Comparison of ENCODE assay signal across 15 cellular contexts in genomic region chr2:171247741-171248140, GRCh38.
DNase-seq lines count a peak whose midpoint lies in the region; ATAC-seq, FAIRE-seq and TF ChIP-seq lines count a peak whose summit lies in the region.
"Had no signal": no experiment of that assay in that cellular context is flagged by ENCODE, and none has a peak within 500 bp of the region (broad histone marks: within the 10 kb centered on the region; RNA-seq: fewer than 3 reads in every experiment).

No MANE protein-coding gene starts in this region.

- POLR2A ChIA-PET in K562 (lab: Yijun Ruan, JAX), result interaction anchor here (0.7 to 1.8 kb wide), 2 partner anchors 9 to 12 kb away, joined by 3 to 5 read pairs; no protein-coding TSS in a partner anchor

- H3K4me1 ChIP-seq in K562 (replicated peaks in 1 of 2; ENCODE audit: control insufficient read depth in 2 of 2, insufficient read depth in 2 of 2, low read length in 2 of 2), result peaks cover 0 to 21% of the 10 kb centered on the region in 2 experiments; a peak in 4 of 5 replicates
- H3K4me1 ChIP-seq: suprapubic skin had no signal

- H3K36me3 Mint-ChIP-seq in T-helper 2 cell treated with Interferon-gamma antibody and Interleukin-4, amounts not matched to agents 5 μg/mL and 100 μg/mL, for 36 hours (ENCODE audit: low read depth), result peaks cover 30% of the 10 kb centered on the region

- H3K9me3 Mint-ChIP-seq in T-helper 2 cell treated with Interferon-gamma antibody and Interleukin-4, amounts not matched to agents 5 μg/mL and 100 μg/mL, for 36 hours, result peaks cover 28% of the 10 kb centered on the region

- intact Hi-C loops in K562 (cut with micrococcal nuclease), result no loop called here

- in situ Hi-C loops in K562 (cut with MboI), result no loop called here
- in situ Hi-C loops in GM13977 (cut with MboI; ENCODE audit: low pct_unique_long_range_greater_than_20kb, low sequenced_read_pairs, unreplicated experiment), result no loop called here

- TF ChIP-seq RAD21 in K562 (CRISPR knock-in tag; conservative IDR thresholded peaks at IDR 0.05 in 1 of 2, IDR thresholded peaks at IDR 0.05 in 1 of 2), result no peak

- H2AFZ ChIP-seq in K562 (ENCODE audit: low read depth, low read length), result no peak overlapping the region

- H4K20me1 ChIP-seq in K562 (replicated peaks; ENCODE audit: control insufficient read depth, insufficient read depth, low read length), result no peaks in the 10 kb centered on the region

- TF ChIP-seq POLR2A in GM18505 (IDR thresholded peaks at IDR 0.05; ENCODE audit: borderline replicate concordance, extremely low read depth, insufficient read depth, insufficient read length), result no peak
- no peak for TF ChIP-seq POLR2A in K562 (conservative IDR thresholded peaks at IDR 0.05)

- H3K9me1 ChIP-seq in K562 (ENCODE audit: control insufficient read depth, insufficient read depth, low read length), result no peaks in the 10 kb centered on the region

- WGBS in K562 (ENCODE audit: insufficient coverage, low coverage, missing lambda C conversion rate), result 55% methylated on average over 3 of the region's 3 CpGs

- peak overlapping the region; percentile 72 for H3K4me3 Mint-ChIP-seq in T-helper 2 cell treated with Interferon-gamma antibody and Interleukin-4, amounts not matched to agents 5 μg/mL and 100 μg/mL, for 36 hours
- H3K4me3 Mint-ChIP-seq: endodermal cell had no signal

- no peaks in the 10 kb centered on the region for H3K36me3 ChIP-seq in K562 (ENCODE audit: control insufficient read depth, insufficient read depth, low read length)
- H3K36me3 ChIP-seq: suprapubic skin had no signal

- peak overlapping the region; percentile 91 for H3K27ac Mint-ChIP-seq in T-helper 2 cell treated with Interferon-gamma antibody and Interleukin-4, amounts not matched to agents 5 μg/mL and 100 μg/mL, for 36 hours
- H3K27ac Mint-ChIP-seq: endodermal cell had no signal

- H3K4me3 ChIP-seq in K562, result no peak overlapping the region
- H3K4me3 ChIP-seq: suprapubic skin had no signal

- H3K4me2 ChIP-seq in K562 (ENCODE audit: insufficient read depth, low read length), result peak overlapping the region; percentile 23; the same call in 1 of the 2 replicates

- H3K4me1 Mint-ChIP-seq in T-helper 2 cell treated with Interferon-gamma antibody and Interleukin-4, amounts not matched to agents 5 μg/mL and 100 μg/mL, for 36 hours (ENCODE audit: low read depth), result peaks cover 46% of the 10 kb centered on the region
- H3K4me1 Mint-ChIP-seq: endodermal cell had no signal

- H3K27me3 ChIP-seq in K562 (ENCODE audit: control insufficient read depth in 2 of 2, insufficient read depth in 2 of 2, low read length in 2 of 2), result 0 out of 5 replicates have a peak, but pooled peaks cover 0 to 2% of the 10 kb centered on the region in 2 experiments
- H3K27me3 ChIP-seq: suprapubic skin had no signal

- no peak for TF ChIP-seq EP300 in K562 (IDR thresholded peaks at IDR 0.05; ENCODE audit: low read length)

- BruUV-seq in K562 (replicated peaks; lab: Mats Ljungman, UMichigan), result no TSS peak

- ATAC-seq in GM18505 (IDR thresholded peaks at IDR 0.05; ENCODE audit: unreplicated experiment) (peak; percentile 10), HG03378 (IDR thresholded peaks at IDR 0.05; ENCODE audit: unreplicated experiment) (peak; percentile 31), K562 (no peak)
- ATAC-seq: left ventricle myocardium superior, Right ventricle myocardium inferior had no signal

- no peak for FAIRE-seq in K562 (lab: Jason Lieb, UNC)
- FAIRE-seq: A204.1, HepG2 had no signal

- H3K9ac ChIP-seq in K562 (ENCODE audit: insufficient read depth in 1 of 2, low read depth in 2 of 2, low read length in 2 of 2), result no peak overlapping the region

- H3K79me2 ChIP-seq in K562 (ENCODE audit: control insufficient read depth, insufficient read depth, low read length), result no peaks in the 10 kb centered on the region

- peaks cover 10% of the 10 kb centered on the region for H3K9me3 ChIP-seq in K562 (replicated peaks; ENCODE audit: control insufficient read depth, insufficient read depth, low read depth, low read length)

- no peak overlapping the region for H3K27ac ChIP-seq in K562 (ENCODE audit: extremely low read depth, low read depth, low read length)
- H3K27ac ChIP-seq: suprapubic skin had no signal

- TF ChIP-seq CTCF in K562 (IDR thresholded peaks at IDR 0.05 in 2 of 3, conservative IDR thresholded peaks at IDR 0.05 in 1 of 3; ENCODE audit: insufficient read depth in 2 of 3, low read depth in 1 of 3, low read length in 3 of 3), result no peak
- no peak for TF ChIP-seq CTCF in GM13977 (IDR thresholded peaks at IDR 0.05; ENCODE audit: extremely low read depth, insufficient read depth, missing control alignments)

- DNase-seq in T-helper 2 cell treated with Interferon-gamma antibody and Interleukin-4, amounts not matched to agents 5 μg/mL and 100 μg/mL, for 36 hours (ENCODE audit: low spot score), result no peak
- DNase-seq in T-helper 2 cell (no peak), K562 (ENCODE audit: extremely low read depth in 1 of 4, low spot score in 3 of 4) (no peak), GM13977 (ENCODE audit: low spot score) (no peak), activated gamma-delta T cell (lab: John Stamatoyannopoulos, UW) (no peak)
- DNase-seq in stimulated activated CD8-positive, alpha-beta memory T cell treated with anti-CD3 and anti-CD28 coated beads, Interleukin-4, amount 100 ng/mL, for 48 hours, result no peak
- DNase-seq: endodermal cell, left ventricle myocardium superior, T-helper 9 cell had no signal

- CTCF ChIA-PET in K562 (lab: Yijun Ruan, JAX; ENCODE audit: low intra/inter-chr PET ratio), result no interaction called here

- peaks cover 24% of the 10 kb centered on the region for H3K27me3 Mint-ChIP-seq in T-helper 2 cell treated with Interferon-gamma antibody and Interleukin-4, amounts not matched to agents 5 μg/mL and 100 μg/mL, for 36 hours (ENCODE audit: low read depth)

TF ChIP-seq in K562, 482 proteins besides CTCF, POLR2A, EP300 and RAD21:
- TF ChIP-seq C11orf30 (IDR thresholded peaks at IDR 0.05; ENCODE audit: low read depth), result peak; percentile 66; the same call in 1 of the 2 replicates
- peak; percentile 50; the same call in 1 of the 2 replicates for TF ChIP-seq ADNP (tag; IDR thresholded peaks at IDR 0.05)
- TF ChIP-seq MCM2 (IDR thresholded peaks at IDR 0.05; ENCODE audit: low read depth), result no peak
- peak; percentile 14 for TF ChIP-seq CHD4 (IDR thresholded peaks at IDR 0.05; ENCODE audit: insufficient read depth, insufficient replicate concordance, low read depth, low read length, poor library complexity, severe bottlenecking)
- peak; percentile 35; the same call in 1 of the 2 replicates for TF ChIP-seq MAFF (IDR thresholded peaks at IDR 0.05; ENCODE audit: low read length)
- 0 out of 2 replicates have a peak, but pooled peaks have one; percentile 4 for TF ChIP-seq MAFK (IDR thresholded peaks at IDR 0.05; ENCODE audit: low read length)
- peak; percentile 70 for TF ChIP-seq ZNF316 (IDR thresholded peaks at IDR 0.05)
- TF ChIP-seq ETV1 (tag; conservative IDR thresholded peaks at IDR 0.05; ENCODE audit: low read depth), result no peak
